In the genomic region with DNA sequence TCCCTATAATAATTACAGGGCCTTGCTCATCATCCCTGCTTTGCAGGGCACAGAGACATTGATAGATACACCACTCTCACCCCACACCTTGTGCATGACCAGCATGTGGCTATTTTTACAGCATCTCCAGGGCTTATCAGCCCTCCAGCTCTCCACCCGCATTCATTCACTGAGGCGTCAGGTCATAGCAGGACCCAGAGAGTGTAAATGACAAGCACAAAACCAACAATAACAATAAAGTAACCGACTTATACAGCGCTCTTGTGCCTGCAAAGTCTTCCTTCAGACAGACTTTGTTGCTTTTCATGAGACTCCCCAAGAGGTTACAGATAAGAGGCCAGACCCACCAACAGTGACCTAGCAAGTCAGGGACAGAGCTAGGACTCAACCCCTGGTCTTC, we compare ENCODE assay signal across 1 cellular context.
TF ChIP-seq lines count a peak whose summit lies in the region.

No MANE protein-coding gene starts in this region.

TF ChIP-seq in H1, 55 proteins besides CTCF, POLR2A, EP300 and RAD21 (continued from another document):
- TF ChIP-seq CBX5 (IDR thresholded peaks at IDR 0.05; ENCODE audit: low read depth, low read length) (no peak), TAF1 (IDR thresholded peaks at IDR 0.05; ENCODE audit: low read depth, low read length) (no peak), CTBP2 (IDR thresholded peaks at IDR 0.05; ENCODE audit: borderline replicate concordance, insufficient read depth, insufficient read length, low read length) (no peak), EZH2 (IDR thresholded peaks at IDR 0.05; ENCODE audit: low read depth, low read length, severe bottlenecking) (no peak), RXRA (IDR thresholded peaks at IDR 0.05; ENCODE audit: insufficient read depth, low read depth, low read length) (no peak), SIRT6 (IDR thresholded peaks at IDR 0.05; ENCODE audit: low read length) (no peak), SP4 (IDR thresholded peaks at IDR 0.05; ENCODE audit: low read length) (no peak), RBBP5 (IDR thresholded peaks at IDR 0.05; ENCODE audit: borderline replicate concordance, low read depth, low read length) (no peak), BCL11A (IDR thresholded peaks at IDR 0.05; ENCODE audit: low read depth in 2 of 2, low read length in 2 of 2) (no peak), YY1 (IDR thresholded peaks at IDR 0.05; ENCODE audit: low read depth, low read length) (no peak)
